24 cellular contexts compared by ENCODE assay signal in the genomic region with DNA sequence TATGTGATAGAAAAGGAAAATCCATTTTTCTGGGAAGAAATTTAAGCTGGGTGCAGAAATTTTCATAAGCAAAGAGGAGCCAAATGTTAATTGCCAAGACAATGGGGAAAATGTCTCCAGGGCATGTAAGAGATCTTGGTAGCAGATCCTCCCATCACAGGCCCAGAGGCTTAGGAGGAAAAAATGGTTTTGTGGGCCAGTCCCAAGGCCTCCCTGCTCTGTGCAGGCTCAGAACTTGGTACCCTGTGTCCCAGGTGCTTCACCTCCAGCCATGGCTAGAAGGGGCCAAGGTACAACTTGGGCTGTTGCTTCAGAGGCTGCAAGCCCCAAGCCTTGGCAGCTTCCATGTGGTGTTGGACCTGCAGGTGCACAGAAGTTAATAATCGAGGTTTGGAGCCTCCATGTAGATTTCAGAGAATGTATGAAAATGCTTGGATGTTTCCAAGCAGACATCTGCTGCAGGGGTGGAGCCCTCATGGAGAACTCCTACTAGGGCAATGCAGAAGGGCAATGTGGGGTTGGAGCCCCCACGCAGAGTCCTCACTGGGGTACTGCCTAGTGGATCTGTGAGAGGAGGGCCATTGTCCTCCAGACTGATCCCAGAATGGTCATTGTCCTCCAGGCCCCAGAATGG.
DNase-seq lines count a peak whose midpoint lies in the region; ATAC-seq, FAIRE-seq and TF ChIP-seq lines count a peak whose summit lies in the region.
"Had no signal": no experiment of that assay in that cellular context is flagged by ENCODE, and none has a peak within 500 bp of the region (broad histone marks: within the 10 kb centered on the region; RNA-seq: fewer than 3 reads in every experiment).

No MANE protein-coding gene starts in this region.

- TF ChIP-seq RAD21 in A549 (conservative IDR thresholded peaks at IDR 0.05 in 1 of 2, IDR thresholded peaks at IDR 0.05 in 1 of 2): no peak
- TF ChIP-seq RAD21 in K562 (CRISPR knock-in tag; conservative IDR thresholded peaks at IDR 0.05 in 1 of 2, IDR thresholded peaks at IDR 0.05 in 1 of 2): no peak

- no peaks in the 10 kb centered on the region for H3K27me3 ChIP-seq in K562 (ENCODE audit: control insufficient read depth in 2 of 2, insufficient read depth in 2 of 2, low read length in 2 of 2)
- no peaks in the 10 kb centered on the region for H3K27me3 ChIP-seq in mesenchymal stem cell (ENCODE audit: control insufficient read depth in 1 of 2, insufficient read depth in 1 of 2, low read length in 2 of 2)
- no peaks in the 10 kb centered on the region for H3K27me3 ChIP-seq in WERI-Rb-1 (ENCODE audit: insufficient read depth, low read depth, severe bottlenecking)
- H3K27me3 ChIP-seq: BE2C; BLaER1 treated with 17β-estradiol and CSF1 and Interleukin-3, amounts not matched to agents 10 nM and 100 nM had no signal

- H4K8ac ChIP-seq in mesenchymal stem cell (ENCODE audit: low read length): no peak overlapping the region

- TF ChIP-seq CTCF in A549 (IDR thresholded peaks at IDR 0.05) (no peak), HEK293 (tag by site-specific recombination; IDR thresholded peaks at IDR 0.05) (no peak), K562 (IDR thresholded peaks at IDR 0.05 in 2 of 3, conservative IDR thresholded peaks at IDR 0.05 in 1 of 3; ENCODE audit: insufficient read depth in 2 of 3, low read depth in 1 of 3, low read length in 3 of 3) (no peak), WERI-Rb-1 (IDR thresholded peaks at IDR 0.05; ENCODE audit: low read depth, low read length) (no peak), omental fat pad (IDR thresholded peaks at IDR 0.05) (no peak)

- H3K4me2 ChIP-seq in A549 (no peak overlapping the region), K562 (ENCODE audit: insufficient read depth, low read length) (no peak overlapping the region), mesenchymal stem cell (ENCODE audit: low read length, poor library complexity, severe bottlenecking) (no peak overlapping the region)
- H3K4me2 ChIP-seq: BLaER1 treated with 17β-estradiol and CSF1 and Interleukin-3, amounts not matched to agents 10 nM and 100 nM had no signal

- WGBS in A549 (ENCODE audit: missing lambda C conversion rate): 45% methylated on average over 2 of the region's 2 CpGs
- WGBS in K562 (ENCODE audit: insufficient coverage, low coverage, missing lambda C conversion rate): 0% methylated on average over 2 of the region's 2 CpGs
- 89% methylated on average over 2 of the region's 2 CpGs for WGBS in mesenchymal stem cell

- DNase-seq in A549 (ENCODE audit: low read depth in 1 of 2, low spot score in 1 of 2) (peak in 1 of 2 experiments; percentile 25), K562 (ENCODE audit: extremely low read depth in 1 of 4, low spot score in 3 of 4) (no peak), mesenchymal stem cell (no peak), WERI-Rb-1 (no peak), omental fat pad (ENCODE audit: low spot score) (no peak)
- DNase-seq: ACHN; AML-193; BE2C; CD4-positive, alpha-beta T cell; CD8-positive, alpha-beta memory T cell; DMS 273 treated with DMSO at 0.1 percent for 48 hours; DND-41; GM23248; H9; HFFc6 had no signal

- no peaks in the 10 kb centered on the region for H3K9me1 ChIP-seq in K562 (ENCODE audit: control insufficient read depth, insufficient read depth, low read length)

- peaks cover 24% of the 10 kb centered on the region for H3K9me3 ChIP-seq in A549
- no peaks in the 10 kb centered on the region for H3K9me3 ChIP-seq in HEK293 (ENCODE audit: control insufficient read depth, insufficient read depth, low read depth, low read length)
- H3K9me3 ChIP-seq in K562 (replicated peaks; ENCODE audit: control insufficient read depth, insufficient read depth, low read depth, low read length): 0 out of 2 replicates have a peak, but pooled peaks cover 3% of the 10 kb centered on the region
- peaks cover 3% of the 10 kb centered on the region for H3K9me3 ChIP-seq in mesenchymal stem cell (ENCODE audit: control insufficient read depth, low read length)
- peaks cover 12% of the 10 kb centered on the region for H3K9me3 ChIP-seq in WERI-Rb-1 (ENCODE audit: severe bottlenecking)
- H3K9me3 ChIP-seq: BE2C had no signal

- in situ Hi-C loops in K562 (cut with MboI): no loop called here

- H3K27ac ChIP-seq in A549: no peak overlapping the region
- H3K27ac ChIP-seq in HEK293 (ENCODE audit: extremely low read depth, low read depth, low read length): no peak overlapping the region
- H3K27ac ChIP-seq in K562 (ENCODE audit: extremely low read depth, low read depth, low read length): no peak overlapping the region
- H3K27ac ChIP-seq in mesenchymal stem cell (ENCODE audit: low read length, poor library complexity, severe bottlenecking): no peak overlapping the region
- no peak overlapping the region for H3K27ac ChIP-seq in WERI-Rb-1
- H3K27ac ChIP-seq: BLaER1 treated with 17β-estradiol and CSF1 and Interleukin-3, amounts not matched to agents 10 nM and 100 nM; GM23248 had no signal

- no peak for ATAC-seq in A549
- ATAC-seq in K562: no peak
- ATAC-seq in HG03175 (IDR thresholded peaks at IDR 0.05; ENCODE audit: unreplicated experiment): no peak
- ATAC-seq in omental fat pad (ENCODE audit: low FRiP score): no peak
- ATAC-seq: HCT116 had no signal

- POLR2A ChIA-PET in A549 (lab: Yijun Ruan, JAX): no interaction called here
- POLR2A ChIA-PET in HEK293 (lab: Yijun Ruan, JAX): no interaction called here
- POLR2A ChIA-PET in K562 (lab: Yijun Ruan, JAX): no interaction called here

- no TSS peak for BruUV-seq in K562 (replicated peaks; lab: Mats Ljungman, UMichigan)

- no peak overlapping the region for H2AK5ac ChIP-seq in mesenchymal stem cell (ENCODE audit: low read length, severe bottlenecking)

- no peak overlapping the region for H3K9ac ChIP-seq in K562 (ENCODE audit: insufficient read depth in 1 of 2, low read depth in 2 of 2, low read length in 2 of 2)
- H3K9ac ChIP-seq in mesenchymal stem cell (ENCODE audit: low read length): no peak overlapping the region
- H3K9ac ChIP-seq: BLaER1 treated with 17β-estradiol and CSF1 and Interleukin-3, amounts not matched to agents 10 nM and 100 nM; GM23248 had no signal

- CTCF ChIA-PET in A549 (lab: Yijun Ruan, JAX) (interaction anchor here (0.9 kb wide), 1 partner anchor 962 kb away, joined by 3 read pairs; no protein-coding TSS in a partner anchor), HEK293 (lab: Yijun Ruan, JAX) (no interaction called here), K562 (lab: Yijun Ruan, JAX; ENCODE audit: low intra/inter-chr PET ratio) (no interaction called here)

- no peak overlapping the region for H2BK12ac ChIP-seq in mesenchymal stem cell (ENCODE audit: low read length in 2 of 2)

- H4K91ac ChIP-seq in mesenchymal stem cell (ENCODE audit: low read length): peak overlapping the region; percentile 23

- H3K36me3 ChIP-seq in HEK293 (ENCODE audit: control insufficient read depth in 2 of 2, insufficient read depth in 1 of 2, low read length in 2 of 2) (no peaks in the 10 kb centered on the region), K562 (ENCODE audit: control insufficient read depth, insufficient read depth, low read length) (no peaks in the 10 kb centered on the region), mesenchymal stem cell (ENCODE audit: control insufficient read depth in 1 of 2, insufficient read depth in 2 of 2, low read depth in 1 of 2, low read length in 2 of 2) (no peaks in the 10 kb centered on the region), WERI-Rb-1 (no peaks in the 10 kb centered on the region)
- H3K36me3 ChIP-seq: BE2C had no signal

- no peak overlapping the region for H2BK15ac ChIP-seq in mesenchymal stem cell (ENCODE audit: low read depth, poor library complexity, severe bottlenecking)

- no peak overlapping the region for H3K18ac ChIP-seq in mesenchymal stem cell (ENCODE audit: low read depth in 1 of 2, low read length in 2 of 2)

- no peak overlapping the region for H2BK120ac ChIP-seq in mesenchymal stem cell (ENCODE audit: low read depth, low read length)

- TF ChIP-seq POLR2A in A549 (IDR thresholded peaks at IDR 0.05; ENCODE audit: low read length): no peak
- TF ChIP-seq POLR2A in K562 (conservative IDR thresholded peaks at IDR 0.05): no peak

- intact Hi-C loops in K562 (cut with micrococcal nuclease): no loop called here

- H4K20me1 ChIP-seq in K562 (replicated peaks; ENCODE audit: control insufficient read depth, insufficient read depth, low read length): no peaks in the 10 kb centered on the region
- H4K20me1 ChIP-seq: BLaER1 treated with 17β-estradiol and CSF1 and Interleukin-3, amounts not matched to agents 10 nM and 100 nM had no signal

- H3K23ac ChIP-seq in mesenchymal stem cell (ENCODE audit: low read length in 2 of 2): no peak overlapping the region

- H2AFZ ChIP-seq in K562 (ENCODE audit: low read depth, low read length): no peak overlapping the region
- no peak overlapping the region for H2AFZ ChIP-seq in mesenchymal stem cell (ENCODE audit: low read depth, low read length)
- H2AFZ ChIP-seq: GM23248 had no signal

- H3K79me1 ChIP-seq in mesenchymal stem cell (replicated peaks; ENCODE audit: low read length, poor library complexity, severe bottlenecking): no peaks in the 10 kb centered on the region

- TF ChIP-seq EP300 in A549 (IDR thresholded peaks at IDR 0.05): no peak
- TF ChIP-seq EP300 in K562 (IDR thresholded peaks at IDR 0.05; ENCODE audit: low read length): no peak

- H3K4me1 ChIP-seq in A549: peaks cover 13% of the 10 kb centered on the region
- no peaks in the 10 kb centered on the region for H3K4me1 ChIP-seq in HEK293 (ENCODE audit: control insufficient read depth, insufficient read depth, low read length)
- H3K4me1 ChIP-seq in K562 (replicated peaks in 1 of 2; ENCODE audit: control insufficient read depth in 2 of 2, insufficient read depth in 2 of 2, low read length in 2 of 2): no peaks in the 10 kb centered on the region
- H3K4me1 ChIP-seq in mesenchymal stem cell (ENCODE audit: control insufficient read depth, insufficient read depth, low read depth, low read length): no peaks in the 10 kb centered on the region
- H3K4me1 ChIP-seq: BE2C had no signal

- H3K4me3 ChIP-seq in A549: no peak overlapping the region
- H3K4me3 ChIP-seq in HEK293 (ENCODE audit: low read depth, low read length): no peak overlapping the region
- H3K4me3 ChIP-seq in K562: no peak overlapping the region
- H3K4me3 ChIP-seq in mesenchymal stem cell (ENCODE audit: insufficient read depth in 1 of 2, low read depth in 1 of 2, low read length in 2 of 2): no peak overlapping the region
- no peak overlapping the region for H3K4me3 ChIP-seq in WERI-Rb-1 (ENCODE audit: low read depth, low read length)
- H3K4me3 ChIP-seq: BLaER1 treated with 17β-estradiol and CSF1 and Interleukin-3, amounts not matched to agents 10 nM and 100 nM; GM23248 had no signal

- no peaks in the 10 kb centered on the region for H3K79me2 ChIP-seq in K562 (ENCODE audit: control insufficient read depth, insufficient read depth, low read length)

- FAIRE-seq in A549 (lab: Jason Lieb, UNC) (no peak), K562 (lab: Jason Lieb, UNC) (no peak)
- FAIRE-seq: A204.1, D721Med, G401.6, GM12892, GM19239 had no signal

- H3K14ac ChIP-seq in mesenchymal stem cell (ENCODE audit: low read length in 2 of 2): no peak overlapping the region

- H3K4ac ChIP-seq in mesenchymal stem cell (ENCODE audit: low read depth in 1 of 2, low read length in 2 of 2): no peak overlapping the region

- H2BK5ac ChIP-seq in mesenchymal stem cell (ENCODE audit: low read depth, low read length, poor library complexity, severe bottlenecking): no peak overlapping the region

TF ChIP-seq in K562, 482 proteins besides CTCF, POLR2A, EP300 and RAD21 (continues in another document):
- TF ChIP-seq ILK (tag; IDR thresholded peaks at IDR 0.05; ENCODE audit: borderline replicate concordance, low read depth): no peak
